ENCODE assay signal across 13 cellular contexts in genomic region chr9:98085955-98086354, GRCh38. TPM values are rescaled to one million over a fixed set of nuclear protein-coding genes. Genes with fewer than 3 reads are reported as not detected.
A peak's percentile ranks its signal among the peaks of the same experiment; 100 is the strongest.
DNase-seq lines count a peak whose midpoint lies in the region; ATAC-seq, FAIRE-seq and TF ChIP-seq lines count a peak whose summit lies in the region.
"Had no signal": no experiment of that assay in that cellular context is flagged by ENCODE, and none has a peak within 500 bp of the region (broad histone marks: within the 10 kb centered on the region; RNA-seq: fewer than 3 reads in every experiment).

No MANE protein-coding gene starts in this region.

- H2AFZ ChIP-seq in K562 (ENCODE audit: low read depth, low read length), result no peak overlapping the region
- H2AFZ ChIP-seq in trophoblast cell (ENCODE audit: insufficient read depth, low read length, poor library complexity), result no peak overlapping the region
- no peak overlapping the region for H2AFZ ChIP-seq in GM23248

- H3K36me3 ChIP-seq in K562 (ENCODE audit: control insufficient read depth, insufficient read depth, low read length) (peaks cover 75% of the 10 kb centered on the region), trophoblast cell (ENCODE audit: control insufficient read depth in 1 of 2, insufficient read depth in 2 of 2, low read length in 2 of 2) (peaks cover 5 to 23% of the 10 kb centered on the region in 2 experiments), GM23248 (ENCODE audit: low read depth) (no peaks in the 10 kb centered on the region)

- no peak for TF ChIP-seq POLR2A in K562 (conservative IDR thresholded peaks at IDR 0.05)

- in situ Hi-C loops in K562 (cut with MboI), result no loop called here
- in situ Hi-C loops in GM23248 (cut with MboI), result no loop called here

- H3K9me3 ChIP-seq in K562 (replicated peaks; ENCODE audit: control insufficient read depth, insufficient read depth, low read depth, low read length), result no peaks in the 10 kb centered on the region
- peaks cover 3% of the 10 kb centered on the region for H3K9me3 ChIP-seq in trophoblast cell (ENCODE audit: insufficient read depth, low read depth, low read length)
- no peaks in the 10 kb centered on the region for H3K9me3 ChIP-seq in GM23248 (ENCODE audit: low read depth)
- H3K9me3 ChIP-seq: MG63, thoracic aorta had no signal

- H3F3A ChIP-seq in GM23248 (ENCODE audit: insufficient read depth), result peaks cover 27% of the 10 kb centered on the region

- H3K9me3 Mint-ChIP-seq in activated CD4-positive, alpha-beta T cell treated with anti-CD3 and anti-CD28 coated beads, Interleukin-2, amount 10 ng/mL, durations not matched to agents 24 days and 14 days, result no peaks in the 10 kb centered on the region
- H3K9me3 Mint-ChIP-seq in activated CD4-positive, alpha-beta T cell treated with anti-CD3 and anti-CD28 coated beads for 36 hours (ENCODE audit: low read depth), result no peaks in the 10 kb centered on the region
- H3K9me3 Mint-ChIP-seq in IgD-negative memory B cell, result no peaks in the 10 kb centered on the region

- peaks cover 6% of the 10 kb centered on the region for H3K79me1 ChIP-seq in trophoblast cell (ENCODE audit: low read length)

- no peaks in the 10 kb centered on the region for H3K9me2 ChIP-seq in GM23248 (ENCODE audit: insufficient read depth)

- no peak for FAIRE-seq in K562 (lab: Jason Lieb, UNC)

- TF ChIP-seq EP300 in K562 (IDR thresholded peaks at IDR 0.05; ENCODE audit: low read length), result no peak

- H3K4me2 ChIP-seq in K562 (ENCODE audit: insufficient read depth, low read length) (no peak overlapping the region), trophoblast cell (ENCODE audit: low read length) (no peak overlapping the region), GM23248 (ENCODE audit: unreplicated experiment) (no peak overlapping the region)

- 68% methylated on average over 6 of the region's 6 CpGs for WGBS in K562 (ENCODE audit: insufficient coverage, low coverage, missing lambda C conversion rate)
- WGBS in trophoblast cell (ENCODE audit: extremely low coverage, insufficient coverage, insufficient read length), result no CpG with 5 or more reads among the region's 6 CpGs
- 65 to 69% methylated on average over 6 of the region's 6 CpGs for WGBS in GM23248 (ENCODE audit: low coverage in 1 of 2, low lambda C conversion rate in 2 of 2, missing lambda C conversion rate in 2 of 2), 2 experiments

- DNase-seq in activated CD4-positive, alpha-beta T cell treated with anti-CD3 and anti-CD28 coated beads, Interleukin-2, amount 10 ng/mL, durations not matched to agents 24 days and 14 days, result no peak
- DNase-seq in activated CD4-positive, alpha-beta T cell treated with anti-CD3 and anti-CD28 coated beads for 36 hours, result no peak
- DNase-seq in K562 (ENCODE audit: extremely low read depth in 1 of 4, low spot score in 3 of 4) (peak; percentile 23 to 45 (median 32)), trophoblast cell (peak; percentile 92 to 94), GM23248 (no peak), OCI-M1 (lab: John Stamatoyannopoulos, UW) (no peak)
- DNase-seq in central memory CD4-positive, alpha-beta T cell, result no peak
- DNase-seq: activated CD4-positive, alpha-beta T cell treated with anti-CD3 and anti-CD28 coated beads, Interleukin-2, amount 50 U/mL, for 1 hour; amniotic stem cell; mesenchymal stem cell; MG63 had no signal

- H3K36me3 Mint-ChIP-seq in activated CD4-positive, alpha-beta T cell treated with anti-CD3 and anti-CD28 coated beads, Interleukin-2, amount 10 ng/mL, durations not matched to agents 24 days and 14 days (ENCODE audit: low read depth), result peaks cover 67% of the 10 kb centered on the region
- H3K36me3 Mint-ChIP-seq in activated CD4-positive, alpha-beta T cell treated with anti-CD3 and anti-CD28 coated beads for 36 hours (ENCODE audit: low read depth), result peaks cover 45% of the 10 kb centered on the region
- H3K36me3 Mint-ChIP-seq in IgD-negative memory B cell, result peaks cover 5% of the 10 kb centered on the region

- H3K4me1 ChIP-seq in K562 (replicated peaks in 1 of 2; ENCODE audit: control insufficient read depth in 2 of 2, insufficient read depth in 2 of 2, low read length in 2 of 2) (peaks cover 5 to 9% of the 10 kb centered on the region in 2 experiments; a peak in 4 of 5 replicates), trophoblast cell (ENCODE audit: control insufficient read depth in 1 of 2, insufficient read depth in 2 of 2, low read length in 2 of 2) (peaks cover 14 to 19% of the 10 kb centered on the region in 2 experiments), GM23248 (ENCODE audit: insufficient read depth) (peaks cover 12% of the 10 kb centered on the region)

- no peak overlapping the region for H4K8ac ChIP-seq in trophoblast cell (ENCODE audit: low read depth, low read length)

- no peak overlapping the region for H3K9ac ChIP-seq in K562 (ENCODE audit: insufficient read depth in 1 of 2, low read depth in 2 of 2, low read length in 2 of 2)
- H3K9ac ChIP-seq in trophoblast cell (ENCODE audit: low read length), result no peak overlapping the region
- no peak overlapping the region for H3K9ac ChIP-seq in GM23248

- CTCF ChIA-PET in activated CD4-positive, alpha-beta T cell treated with anti-CD3 and anti-CD28 coated beads for 36 hours (lab: Charles Lee), result interaction anchor here (0.9 kb wide), 1 partner anchor 12 kb away, joined by 3 read pairs; no protein-coding TSS in a partner anchor
- CTCF ChIA-PET in K562 (lab: Yijun Ruan, JAX; ENCODE audit: low intra/inter-chr PET ratio), result no interaction called here

- intact Hi-C loops in activated CD4-positive, alpha-beta T cell treated with anti-CD3 and anti-CD28 coated beads, Interleukin-2, amount 10 ng/mL, durations not matched to agents 24 days and 14 days (cut with micrococcal nuclease), result no loop called here
- intact Hi-C loops in activated CD4-positive, alpha-beta T cell treated with anti-CD3 and anti-CD28 coated beads for 36 hours (cut with DNase I, micrococcal nuclease), result no loop called here
- intact Hi-C loops in K562 (cut with micrococcal nuclease), result no loop called here

- H3K27me3 ChIP-seq in K562 (ENCODE audit: control insufficient read depth in 2 of 2, insufficient read depth in 2 of 2, low read length in 2 of 2), result no peaks in the 10 kb centered on the region
- H3K27me3 ChIP-seq in trophoblast cell (ENCODE audit: insufficient read depth, low read length), result no peaks in the 10 kb centered on the region
- no peaks in the 10 kb centered on the region for H3K27me3 ChIP-seq in GM23248 (replicated peaks; ENCODE audit: insufficient read depth)
- H3K27me3 ChIP-seq: MG63 had no signal

- no TSS peak for BruUV-seq in K562 (replicated peaks; lab: Mats Ljungman, UMichigan)

- H4K12ac ChIP-seq in trophoblast cell (ENCODE audit: low read depth, low read length), result no peak overlapping the region

- H3K14ac ChIP-seq in trophoblast cell (ENCODE audit: low read length), result no peak overlapping the region

- H3K27ac ChIP-seq in K562 (ENCODE audit: extremely low read depth, low read depth, low read length), result no peak overlapping the region
- H3K27ac ChIP-seq in trophoblast cell (ENCODE audit: low read depth, low read length), result no peak overlapping the region
- no peak overlapping the region for H3K27ac ChIP-seq in GM23248
- H3K27ac ChIP-seq: thoracic aorta had no signal

- TF ChIP-seq RAD21 in K562 (CRISPR knock-in tag; conservative IDR thresholded peaks at IDR 0.05 in 1 of 2, IDR thresholded peaks at IDR 0.05 in 1 of 2), result no peak

- H2BK12ac ChIP-seq in trophoblast cell (ENCODE audit: low read length), result no peak overlapping the region

- H3K18ac ChIP-seq in trophoblast cell (ENCODE audit: low read length), result no peak overlapping the region

- no peaks in the 10 kb centered on the region for H3K79me2 ChIP-seq in K562 (ENCODE audit: control insufficient read depth, insufficient read depth, low read length)
- H3K79me2 ChIP-seq in trophoblast cell (ENCODE audit: control insufficient read depth, insufficient read depth, low read length, poor library complexity), result no peaks in the 10 kb centered on the region
- H3K79me2 ChIP-seq in GM23248 (ENCODE audit: insufficient read depth), result no peaks in the 10 kb centered on the region

- no peak overlapping the region for H3K4me3 ChIP-seq in K562
- no peak overlapping the region for H3K4me3 ChIP-seq in trophoblast cell (ENCODE audit: low read depth, low read length)
- no peak overlapping the region for H3K4me3 ChIP-seq in GM23248
- H3K4me3 ChIP-seq: MG63, thoracic aorta had no signal

- no peak for TF ChIP-seq CTCF in K562 (IDR thresholded peaks at IDR 0.05 in 2 of 3, conservative IDR thresholded peaks at IDR 0.05 in 1 of 3; ENCODE audit: insufficient read depth in 2 of 3, low read depth in 1 of 3, low read length in 3 of 3)

- peaks cover 41% of the 10 kb centered on the region for H3K4me1 Mint-ChIP-seq in activated CD4-positive, alpha-beta T cell treated with anti-CD3 and anti-CD28 coated beads, Interleukin-2, amount 10 ng/mL, durations not matched to agents 24 days and 14 days
- H3K4me1 Mint-ChIP-seq in activated CD4-positive, alpha-beta T cell treated with anti-CD3 and anti-CD28 coated beads for 36 hours, result peaks cover 43% of the 10 kb centered on the region
- H3K4me1 Mint-ChIP-seq in IgD-negative memory B cell, result peaks cover 5 to 12% (median 8%) of the 10 kb centered on the region in 3 donors

- no peak overlapping the region for H2BK5ac ChIP-seq in trophoblast cell (ENCODE audit: low read depth, low read length, poor library complexity)

- no peak for ATAC-seq in activated CD4-positive, alpha-beta T cell treated with anti-CD3 and anti-CD28 coated beads for 36 hours
- ATAC-seq in K562, result no peak

- H3K27ac Mint-ChIP-seq in activated CD4-positive, alpha-beta T cell treated with anti-CD3 and anti-CD28 coated beads, Interleukin-2, amount 10 ng/mL, durations not matched to agents 24 days and 14 days, result peak overlapping the region; percentile 64
- no peak overlapping the region for H3K27ac Mint-ChIP-seq in activated CD4-positive, alpha-beta T cell treated with anti-CD3 and anti-CD28 coated beads for 36 hours
- peak overlapping the region; percentile 34 to 90 (median 51) for H3K27ac Mint-ChIP-seq in IgD-negative memory B cell

- H4K20me1 ChIP-seq in K562 (replicated peaks; ENCODE audit: control insufficient read depth, insufficient read depth, low read length), result no peaks in the 10 kb centered on the region
- H4K20me1 ChIP-seq in GM23248 (ENCODE audit: insufficient read depth), result no peaks in the 10 kb centered on the region

- POLR2A ChIA-PET in activated CD4-positive, alpha-beta T cell treated with anti-CD3 and anti-CD28 coated beads for 36 hours (lab: Charles Lee), result no interaction called here
- POLR2A ChIA-PET in K562 (lab: Yijun Ruan, JAX), result interaction anchor here (0.7 to 1.8 kb wide), 4 partner anchors 9 to 96 kb away, joined by 3 to 6 read pairs (median 5); no protein-coding TSS in a partner anchor

- no peak overlapping the region for H3K4ac ChIP-seq in trophoblast cell (ENCODE audit: low read depth, low read length)

- H3K27me3 Mint-ChIP-seq in activated CD4-positive, alpha-beta T cell treated with anti-CD3 and anti-CD28 coated beads, Interleukin-2, amount 10 ng/mL, durations not matched to agents 24 days and 14 days, result no peaks in the 10 kb centered on the region
- no peaks in the 10 kb centered on the region for H3K27me3 Mint-ChIP-seq in activated CD4-positive, alpha-beta T cell treated with anti-CD3 and anti-CD28 coated beads for 36 hours
- no peaks in the 10 kb centered on the region for H3K27me3 Mint-ChIP-seq in IgD-negative memory B cell

- H2BK120ac ChIP-seq in trophoblast cell (ENCODE audit: insufficient read depth, low read length, poor library complexity), result no peak overlapping the region

- no peak overlapping the region for H2AK5ac ChIP-seq in trophoblast cell (ENCODE audit: low read length)

- no peak overlapping the region for H3K23ac ChIP-seq in trophoblast cell (ENCODE audit: low read length)

- no peaks in the 10 kb centered on the region for H3K9me1 ChIP-seq in K562 (ENCODE audit: control insufficient read depth, insufficient read depth, low read length)

- H3K4me3 Mint-ChIP-seq in activated CD4-positive, alpha-beta T cell treated with anti-CD3 and anti-CD28 coated beads, Interleukin-2, amount 10 ng/mL, durations not matched to agents 24 days and 14 days, result no peak overlapping the region
- H3K4me3 Mint-ChIP-seq in activated CD4-positive, alpha-beta T cell treated with anti-CD3 and anti-CD28 coated beads for 36 hours, result no peak overlapping the region
- H3K4me3 Mint-ChIP-seq in IgD-negative memory B cell, result no peak overlapping the region

- H4K91ac ChIP-seq in trophoblast cell (ENCODE audit: low read depth, low read length), result no peak overlapping the region

RNA-seq across cellular contexts. Expression of gene NANS, which starts 29.4 kb away (rescaled TPM):
- total RNA-seq in activated CD4-positive, alpha-beta T cell treated with anti-CD3 and anti-CD28 coated beads, Interleukin-2, amount 10 ng/mL, durations not matched to agents 24 days and 14 days, result 54.0 and 57.1 TPM in 2 replicates
- total RNA-seq in activated CD4-positive, alpha-beta T cell treated with anti-CD3 and anti-CD28 coated beads for 36 hours, result 10 to 100 TPM; 45.9 to 47.7 TPM
- polyA plus RNA-seq in IgD-negative memory B cell (26.9 TPM), K562 (2011; rRNA removed) (124 and 143 TPM in 2 replicates), K562 (2014; fragmentation: Illumina TruSeq; extraction: Trizol) (137 TPM in 2 replicates), K562 (2014; fragmentation: Nextera tagmentation; extraction: Ambion mirVana) (10 to 100 TPM; 37.1 to 64.3 TPM), K562 (2014; rRNA removed) (127 and 141 TPM in 2 replicates), GM23248 (2016; fragmentation: Nextera tagmentation; extraction: Ambion mirVana) (128 and 133 TPM in 2 replicates)
- 95.6 and 146 TPM in 2 replicates for total RNA-seq in K562 (2011; cell fraction: chromatin; rRNA removed; ENCODE audit: low replicate concordance)
- total RNA-seq in K562 (2011; cell fraction: nucleolus; rRNA removed), result 97.0 and 106 TPM in 2 replicates
- 94.6 and 118 TPM in 2 replicates for total RNA-seq in K562 (2011; cell fraction: nucleoplasm; rRNA removed)
- total RNA-seq in K562 (2014; rRNA removed) (181 and 197 TPM in 2 replicates), K562 (2014; rRNA removed; fragmentation: Illumina TruSeq; extraction: Trizol) (124 and 133 TPM in 2 replicates), K562 (2015; rRNA removed; fragmentation: Illumina TruSeq; extraction: Trizol) (151 and 156 TPM in 2 replicates), K562 (2021) (127 and 133 TPM in 2 replicates)
- polyA plus RNA-seq in K562 (2011; cell fraction: cytosol; rRNA removed), result 138 and 150 TPM in 2 replicates
- polyA plus RNA-seq in K562 (2011; cell fraction: nucleus; rRNA removed), result 49.2 and 61.9 TPM in 2 replicates
- 189 and 211 TPM in 2 replicates for polyA plus RNA-seq in K562 (2012)
- polyA minus RNA-seq in K562 (2011; rRNA and poly(A)+ RNA removed), result 139 and 167 TPM in 2 replicates
- 63.5 and 72.7 TPM in 2 replicates for polyA minus RNA-seq in K562 (2011; cell fraction: cytosol; rRNA and poly(A)+ RNA removed)
- 26.9 and 42.3 TPM in 2 replicates for polyA minus RNA-seq in K562 (2011; cell fraction: nucleus; rRNA and poly(A)+ RNA removed)
- 79.6 and 80.2 TPM in 2 replicates for polyA plus RNA-seq in trophoblast cell (2013)
- 60.3 and 80.8 TPM in 2 replicates for total RNA-seq in GM23248 (2014; rRNA removed; shearing (Covaris generic))

RNA-seq across cellular contexts. Expression of gene TRIM14, which starts 33.1 kb away (rescaled TPM):
- total RNA-seq in activated CD4-positive, alpha-beta T cell treated with anti-CD3 and anti-CD28 coated beads, Interleukin-2, amount 10 ng/mL, durations not matched to agents 24 days and 14 days, result 47.3 and 47.8 TPM in 2 replicates
- 10 to 100 TPM; 54.6 to 59.6 TPM for total RNA-seq in activated CD4-positive, alpha-beta T cell treated with anti-CD3 and anti-CD28 coated beads for 36 hours
- polyA plus RNA-seq in IgD-negative memory B cell (43.0 TPM), K562 (2011; rRNA removed) (19.1 and 24.8 TPM in 2 replicates), K562 (2014; fragmentation: Illumina TruSeq; extraction: Trizol) (34.1 and 40.0 TPM in 2 replicates), K562 (2014; fragmentation: Nextera tagmentation; extraction: Ambion mirVana) (1 to 10 TPM; 7.6 to 8.3 TPM), K562 (2014; rRNA removed) (30.1 and 32.7 TPM in 2 replicates), GM23248 (2016; fragmentation: Nextera tagmentation; extraction: Ambion mirVana) (7.8 and 8.0 TPM in 2 replicates)
- total RNA-seq in K562 (2011; cell fraction: chromatin; rRNA removed; ENCODE audit: low replicate concordance), result 24.8 and 33.6 TPM in 2 replicates
- total RNA-seq in K562 (2011; cell fraction: nucleolus; rRNA removed), result 15.1 and 15.7 TPM in 2 replicates
- 20.1 and 31.3 TPM in 2 replicates for total RNA-seq in K562 (2011; cell fraction: nucleoplasm; rRNA removed)
- total RNA-seq in K562 (2014; rRNA removed) (17.9 and 24.7 TPM in 2 replicates), K562 (2014; rRNA removed; fragmentation: Illumina TruSeq; extraction: Trizol) (17.0 and 17.5 TPM in 2 replicates), K562 (2015; rRNA removed; fragmentation: Illumina TruSeq; extraction: Trizol) (12.2 and 13.3 TPM in 2 replicates), K562 (2021) (41.0 and 48.5 TPM in 2 replicates)
- 17.9 and 36.4 TPM in 2 replicates for polyA plus RNA-seq in K562 (2011; cell fraction: cytosol; rRNA removed)
- 22.9 and 38.7 TPM in 2 replicates for polyA plus RNA-seq in K562 (2011; cell fraction: nucleus; rRNA removed)
- polyA plus RNA-seq in K562 (2012), result 21.4 and 21.8 TPM in 2 replicates
- polyA minus RNA-seq in K562 (2011; rRNA and poly(A)+ RNA removed), result 12.4 and 15.6 TPM in 2 replicates
- 13.0 and 14.8 TPM in 2 replicates for polyA minus RNA-seq in K562 (2011; cell fraction: cytosol; rRNA and poly(A)+ RNA removed)
- 5.8 and 7.0 TPM in 2 replicates for polyA minus RNA-seq in K562 (2011; cell fraction: nucleus; rRNA and poly(A)+ RNA removed)
- 2.1 and 2.3 TPM in 2 replicates for polyA plus RNA-seq in trophoblast cell (2013)
- 2.7 and 6.4 TPM in 2 replicates for total RNA-seq in GM23248 (2014; rRNA removed; shearing (Covaris generic))

Comparison
In these comparisons a context has a peak if more than half of its experiments do, and no peak if none do; other contexts are left out.
1. DNase-seq: peak in K562 (4 of 4) and trophoblast cell (2 of 2); none in activated CD4-positive, alpha-beta T cell treated with anti-CD3 and anti-CD28 coated beads, Interleukin-2, amount 10 ng/mL, durations not matched to agents 24 days and 14 days (single experiment), activated CD4-positive, alpha-beta T cell treated with anti-CD3 and anti-CD28 coated beads for 36 hours (single experiment), GM23248 (single experiment), central memory CD4-positive, alpha-beta T cell (single experiment) and OCI-M1 (single experiment).